ENCODE assay signal across 9 cellular contexts in the genomic region with DNA sequence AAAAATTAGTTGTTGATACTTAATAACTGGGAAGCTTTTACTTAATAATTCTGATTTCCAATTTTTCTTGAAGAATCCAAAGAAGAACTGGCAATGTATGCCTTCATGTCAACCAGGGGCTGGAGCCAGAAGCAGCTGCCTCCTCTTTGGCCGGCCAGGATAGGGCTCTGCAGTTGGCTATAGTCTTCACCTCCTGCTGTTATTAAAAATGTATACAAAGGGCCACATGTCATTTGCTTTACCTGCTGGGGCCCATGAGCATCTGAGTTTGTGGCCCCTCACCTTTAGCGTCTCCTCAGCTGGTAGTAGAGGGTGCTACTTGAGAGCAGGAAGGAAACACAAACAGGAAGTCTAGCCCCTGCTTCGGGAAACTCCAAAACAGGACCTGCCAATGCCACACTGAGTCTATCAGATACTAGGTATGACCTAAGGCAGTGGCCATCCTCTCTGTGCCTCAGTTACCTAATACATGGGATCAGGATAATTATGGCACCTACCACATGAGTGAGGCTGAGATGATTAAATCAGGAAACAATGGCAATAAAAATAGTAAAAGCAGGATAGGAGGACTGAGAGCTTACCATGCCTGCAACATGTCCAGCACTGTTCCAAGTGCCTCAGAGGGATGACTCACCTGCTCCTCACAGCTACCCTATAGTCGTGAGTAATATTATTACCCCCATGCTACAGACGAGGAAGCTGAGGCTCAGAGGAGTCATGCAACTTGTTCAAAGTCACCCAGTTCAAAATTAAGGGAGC. TPM values are rescaled to one million over a fixed set of nuclear protein-coding genes. Genes with fewer than 3 reads are reported as not detected.
A peak's percentile ranks its signal among the peaks of the same experiment; 100 is the strongest.
DNase-seq lines count a peak whose midpoint lies in the region; ATAC-seq and TF ChIP-seq lines count a peak whose summit lies in the region.
"Had no signal": no experiment of that assay in that cellular context is flagged by ENCODE, and none has a peak within 500 bp of the region (broad histone marks: within the 10 kb centered on the region; RNA-seq: fewer than 3 reads in every experiment).

No MANE protein-coding gene starts in this region.

- no TSS peak for BruUV-seq in A673 (replicated peaks; lab: Mats Ljungman, UMichigan)

- H3K27ac Mint-ChIP-seq in progenitor cell of endocrine pancreas = no peak overlapping the region

- DNase-seq in A673 (ENCODE audit: low spot score) (peak; percentile 10), right cardiac atrium (no peak), progenitor cell of endocrine pancreas (ENCODE audit: low spot score, unreplicated experiment) (no peak), BE2C (no peak)
- peak; percentile 31 for DNase-seq in activated T-cell treated with anti-CD3 and anti-CD28 coated beads, Interleukin-2, amount 50 U/mL, for 4 hours

- peaks cover 21% of the 10 kb centered on the region for H3K36me3 Mint-ChIP-seq in activated T-cell treated with anti-CD3 and anti-CD28 coated beads, Interleukin-2, amount 50 U/mL, for 4 hours (ENCODE audit: insufficient read depth)
- H3K36me3 Mint-ChIP-seq in progenitor cell of endocrine pancreas (ENCODE audit: insufficient read depth) = no peaks in the 10 kb centered on the region

- H3K27me3 ChIP-seq in A673 (replicated peaks; ENCODE audit: insufficient read depth, low read depth, low read length, poor library complexity) = no peaks in the 10 kb centered on the region
- H3K27me3 ChIP-seq in right cardiac atrium (ENCODE audit: control insufficient read depth, insufficient read depth) = no peaks in the 10 kb centered on the region
- no peaks in the 10 kb centered on the region for H3K27me3 ChIP-seq in BE2C

- CTCF ChIA-PET in A673 (lab: Charles Lee) = interaction anchor here (0.8 kb wide), 1 partner anchor 38 kb away, joined by 5 read pairs; no protein-coding TSS in a partner anchor

- TF ChIP-seq CTCF in A673 (conservative IDR thresholded peaks at IDR 0.05; ENCODE audit: low read depth, low read length) (no peak), progenitor cell of endocrine pancreas (IDR thresholded peaks at IDR 0.05; ENCODE audit: unreplicated experiment) (no peak), BE2C (IDR thresholded peaks at IDR 0.05; ENCODE audit: low read depth, low read length) (no peak)

- intact Hi-C loops in A673 (cut with micrococcal nuclease; ENCODE audit: unreplicated experiment) (no loop called here), right cardiac atrium (cut with DNase I) (no loop called here)

- H3K9me3 Mint-ChIP-seq in activated T-cell treated with anti-CD3 and anti-CD28 coated beads, Interleukin-2, amount 50 U/mL, for 4 hours = no peaks in the 10 kb centered on the region
- no peaks in the 10 kb centered on the region for H3K9me3 Mint-ChIP-seq in progenitor cell of endocrine pancreas (ENCODE audit: low read depth)

- WGBS in right cardiac atrium = 61% methylated on average over 5 of the region's 5 CpGs

- peak; percentile 67 for ATAC-seq in HG02610 (IDR thresholded peaks at IDR 0.05; ENCODE audit: unreplicated experiment)
- peak; percentile 97 to 98 for ATAC-seq in activated T-cell treated with anti-CD3 and anti-CD28 coated beads, Interleukin-2, amount 50 U/mL, for 4 hours
- peak in 1 of 2 donors; percentile 44 for ATAC-seq in right cardiac atrium
- ATAC-seq in HG03039 (IDR thresholded peaks at IDR 0.05; ENCODE audit: unreplicated experiment) = no peak
- ATAC-seq in GM21423 (IDR thresholded peaks at IDR 0.05; ENCODE audit: unreplicated experiment) = no peak

- no peaks in the 10 kb centered on the region for H3K36me3 ChIP-seq in A673 (ENCODE audit: insufficient read depth, low read length, poor library complexity, severe bottlenecking)
- H3K36me3 ChIP-seq in BE2C = no peaks in the 10 kb centered on the region

- H3K9me3 ChIP-seq in A673 (ENCODE audit: low read depth, low read length, poor library complexity, severe bottlenecking) (no peaks in the 10 kb centered on the region), right cardiac atrium (ENCODE audit: control insufficient read depth, low read length) (no peaks in the 10 kb centered on the region), BE2C (no peaks in the 10 kb centered on the region)

- H3K4me3 Mint-ChIP-seq in activated T-cell treated with anti-CD3 and anti-CD28 coated beads, Interleukin-2, amount 50 U/mL, for 4 hours = no peak overlapping the region
- no peak overlapping the region for H3K4me3 Mint-ChIP-seq in progenitor cell of endocrine pancreas (ENCODE audit: low read depth)

- H3K4me3 ChIP-seq in A673 (ENCODE audit: low read depth, low read length, poor library complexity, severe bottlenecking) (no peak overlapping the region), right cardiac atrium (ENCODE audit: low read length) (no peak overlapping the region), BE2C (ENCODE audit: low read depth, low read length) (no peak overlapping the region)

- no peak overlapping the region for H3K27ac ChIP-seq in A673 (ENCODE audit: low read depth, low read length, poor library complexity, severe bottlenecking)
- H3K27ac ChIP-seq in right cardiac atrium (ENCODE audit: low read length) = peak overlapping the region; percentile 6

- H3K4me1 ChIP-seq in A673 (ENCODE audit: insufficient read depth, low read length, poor library complexity, severe bottlenecking) (no peaks in the 10 kb centered on the region), right cardiac atrium (ENCODE audit: control insufficient read depth, insufficient read depth, low read length) (peaks cover 4% of the 10 kb centered on the region), BE2C (no peaks in the 10 kb centered on the region)

- POLR2A ChIA-PET in A673 (lab: Charles Lee; ENCODE audit: low non-redundant PET) = no interaction called here

- H3K4me1 Mint-ChIP-seq in activated T-cell treated with anti-CD3 and anti-CD28 coated beads, Interleukin-2, amount 50 U/mL, for 4 hours (ENCODE audit: low read depth) = peaks cover 37% of the 10 kb centered on the region
- no peaks in the 10 kb centered on the region for H3K4me1 Mint-ChIP-seq in progenitor cell of endocrine pancreas (ENCODE audit: low read depth)

- H3K27me3 Mint-ChIP-seq in activated T-cell treated with anti-CD3 and anti-CD28 coated beads, Interleukin-2, amount 50 U/mL, for 4 hours (ENCODE audit: low read depth) = no peaks in the 10 kb centered on the region
- H3K27me3 Mint-ChIP-seq in progenitor cell of endocrine pancreas = no peaks in the 10 kb centered on the region

RNA-seq across cellular contexts. Expression of a gene that starts 21.3 kb away (rescaled TPM):
- total RNA-seq in A673 (2021) (0.52 TPM in 1 of 2 replicates, not detected in the other), right cardiac atrium (100 to 1,000 TPM; 167 to 194 (median 190) TPM), progenitor cell of endocrine pancreas (3.6 and 4.6 TPM in 2 replicates)
- 10 to 100 TPM; 20.0 to 23.0 (median 21.2) TPM for total RNA-seq in activated T-cell treated with anti-CD3 and anti-CD28 coated beads, Interleukin-2, amount 50 U/mL, for 4 hours
- polyA plus RNA-seq in right cardiac atrium = 244 TPM
- polyA plus RNA-seq in BE2C (2012; ENCODE audit: insufficient read depth, insufficient read length, low read depth) = 0.12 TPM
- polyA plus RNA-seq: neural cell had no signal

RNA-seq across cellular contexts. Expression of a gene that starts 45.0 kb away (rescaled TPM):
- total RNA-seq in A673 (2021) (95.9 and 130 TPM in 2 replicates), right cardiac atrium (100 to 1,000 TPM; 220 to 238 (median 232) TPM), progenitor cell of endocrine pancreas (27.7 and 28.5 TPM in 2 replicates)
- total RNA-seq in activated T-cell treated with anti-CD3 and anti-CD28 coated beads, Interleukin-2, amount 50 U/mL, for 4 hours = 100 to 1,000 TPM; 102 to 156 (median 128) TPM
- polyA plus RNA-seq in right cardiac atrium = 203 TPM
- polyA plus RNA-seq in BE2C (2012; ENCODE audit: insufficient read depth, insufficient read length, low read depth) = 114 TPM

RNA-seq across cellular contexts. Expression of a gene that starts 50.4 kb away (rescaled TPM):
- 3.5 and 4.0 TPM in 2 replicates for total RNA-seq in A673 (2021)
- total RNA-seq in activated T-cell treated with anti-CD3 and anti-CD28 coated beads, Interleukin-2, amount 50 U/mL, for 4 hours = 1 to 10 TPM; 8.1 to 9.9 (median 9.0) TPM
- 10 to 100 TPM; 30.1 to 43.4 (median 35.3) TPM for total RNA-seq in right cardiac atrium
- 27.7 TPM for polyA plus RNA-seq in right cardiac atrium
- total RNA-seq in progenitor cell of endocrine pancreas = 26.2 and 27.1 TPM in 2 replicates
- 2.5 TPM for polyA plus RNA-seq in BE2C (2012; ENCODE audit: insufficient read depth, insufficient read length, low read depth)

Comparison
In these comparisons a context has a peak if more than half of its experiments do, and no peak if none do; other contexts are left out.
1. DNase-seq: peak in A673 (single experiment) and activated T-cell treated with anti-CD3 and anti-CD28 coated beads, Interleukin-2, amount 50 U/mL, for 4 hours (single experiment); none in right cardiac atrium (0 of 3), progenitor cell of endocrine pancreas (single experiment) and BE2C (single experiment).
2. ATAC-seq: peak in HG02610 (single experiment) and activated T-cell treated with anti-CD3 and anti-CD28 coated beads, Interleukin-2, amount 50 U/mL, for 4 hours (2 of 2); none in HG03039 (single experiment) and GM21423 (single experiment).
3. RNA of a gene that starts 21.3 kb away (total RNA-seq): 167 to 194 TPM in right cardiac atrium; 20.0 to 23.0 TPM in activated T-cell treated with anti-CD3 and anti-CD28 coated beads, Interleukin-2, amount 50 U/mL, for 4 hours, 3.6 to 4.6 TPM in progenitor cell of endocrine pancreas and 0.52 TPM in A673; every median in the first group is over 4 times any median in the second.